2 cellular contexts compared by ENCODE assay signal in the genomic region with DNA sequence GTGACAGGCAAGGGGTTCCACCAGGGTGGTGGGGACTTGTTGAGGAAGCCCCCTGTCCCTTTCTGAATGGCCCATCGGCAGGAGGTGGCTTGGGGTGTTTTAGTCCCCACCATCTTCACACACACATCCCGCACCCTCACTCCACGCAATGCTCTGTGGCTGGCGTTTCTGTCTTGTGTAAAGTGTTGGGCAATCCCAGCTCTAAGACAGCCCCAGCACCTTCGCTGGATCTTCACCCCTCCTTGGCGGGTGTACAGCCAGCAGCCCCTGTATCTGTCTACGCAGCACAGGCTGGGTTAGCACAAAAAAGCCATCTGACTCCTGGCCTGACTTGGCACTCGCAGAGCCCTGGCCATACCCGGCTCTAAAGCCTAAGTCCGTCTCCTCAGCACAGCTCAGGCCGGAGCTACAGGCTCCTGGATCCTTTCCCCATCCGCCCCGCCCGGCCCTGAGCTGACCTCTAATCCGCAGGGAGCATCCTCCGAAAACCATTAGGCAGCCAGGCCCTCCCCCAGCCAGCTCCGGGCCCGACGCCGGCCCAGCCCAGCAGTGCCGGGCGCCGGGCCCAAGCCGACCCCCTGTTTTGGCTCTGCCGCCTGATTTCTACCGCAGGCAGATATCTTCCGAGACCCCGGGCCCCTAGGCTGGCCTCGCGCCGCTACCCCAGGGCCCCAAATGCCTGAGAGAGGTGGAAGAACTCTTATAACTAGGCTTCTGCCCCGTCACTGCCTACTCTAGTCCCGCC.
TF ChIP-seq lines count a peak whose summit lies in the region.

No MANE protein-coding gene starts in this region.

TF ChIP-seq in IMR-90, 13 proteins besides CTCF, POLR2A, EP300 and RAD21:
- TF ChIP-seq SMC3 (IDR thresholded peaks at IDR 0.05; ENCODE audit: low read depth, low read length): no peak
- no peak for TF ChIP-seq CHD1 (IDR thresholded peaks at IDR 0.05; ENCODE audit: low read depth, low read length)
- no peak for TF ChIP-seq ELK1 (IDR thresholded peaks at IDR 0.05; ENCODE audit: borderline replicate concordance, low read depth, low read length)
- TF ChIP-seq MAFK (IDR thresholded peaks at IDR 0.05; ENCODE audit: low read depth, low read length): no peak
- no peak for TF ChIP-seq MAZ (IDR thresholded peaks at IDR 0.05; ENCODE audit: borderline replicate concordance, low read depth, low read length)
- TF ChIP-seq CEBPB (IDR thresholded peaks at IDR 0.05; ENCODE audit: low read depth, low read length): peak; percentile 49; the same call in 1 of the 2 replicates
- no peak for TF ChIP-seq FOS (IDR thresholded peaks at IDR 0.05; ENCODE audit: low read depth, low read length)

TF ChIP-seq in endothelial cell of umbilical vein, 7 proteins besides CTCF, POLR2A, EP300 and RAD21:
- TF ChIP-seq JUN (IDR thresholded peaks at IDR 0.05; ENCODE audit: borderline replicate concordance, insufficient read depth, insufficient read length, low read depth): no peak
- no peak for TF ChIP-seq MYC (IDR thresholded peaks at IDR 0.05; ENCODE audit: low read depth, low read length)
- no peak for TF ChIP-seq GATA2 (IDR thresholded peaks at IDR 0.05; ENCODE audit: insufficient read depth, insufficient read length, low read depth, low read length)
- peak; percentile 84 for TF ChIP-seq EZH2 (IDR thresholded peaks at IDR 0.05; ENCODE audit: borderline replicate concordance, low read depth, low read length, severe bottlenecking)
